In the genomic region with DNA sequence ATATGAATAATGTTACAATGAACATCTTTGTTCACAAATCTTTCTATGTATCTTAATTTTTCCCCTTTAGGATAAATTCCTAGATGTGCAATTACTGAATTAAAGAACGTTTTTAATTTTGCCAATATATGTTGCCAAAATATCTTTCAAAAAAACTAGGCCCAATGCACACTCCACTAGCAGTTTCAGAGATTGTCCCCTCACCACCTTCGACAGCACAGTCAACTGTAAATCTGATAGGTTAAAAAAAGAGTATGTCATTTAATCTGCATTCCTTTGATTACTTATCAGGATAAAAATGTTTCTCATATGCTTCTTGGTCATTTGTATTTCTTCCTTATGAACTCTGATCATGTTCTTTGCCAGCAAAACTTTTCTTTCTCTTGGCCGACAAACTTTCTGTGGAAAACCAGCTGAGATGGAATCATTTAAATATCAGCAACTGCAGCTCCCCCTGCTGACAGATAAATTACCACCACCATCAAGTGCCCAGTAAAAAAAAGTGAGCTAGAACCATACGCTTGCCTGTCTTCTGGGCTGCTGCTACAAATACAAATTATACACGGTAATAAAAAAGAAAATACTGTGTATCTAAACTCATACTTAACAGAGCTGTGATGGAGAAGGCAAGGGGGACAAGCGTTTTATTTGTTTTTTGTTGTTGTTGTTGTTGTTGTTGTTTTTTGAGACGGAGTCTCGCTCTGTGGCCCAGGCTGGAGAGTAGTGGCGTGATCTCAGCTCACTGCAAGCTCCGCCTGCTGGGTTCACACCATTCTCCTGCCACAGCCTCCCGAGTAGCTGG, we compare ENCODE assay signal across 9 cellular contexts. TPM values are rescaled to one million over a fixed set of nuclear protein-coding genes. Genes with fewer than 3 reads are reported as not detected.
A peak's percentile ranks its signal among the peaks of the same experiment; 100 is the strongest.
DNase-seq lines count a peak whose midpoint lies in the region; ATAC-seq, FAIRE-seq and TF ChIP-seq lines count a peak whose summit lies in the region.
"Had no signal": no experiment of that assay in that cellular context is flagged by ENCODE, and none has a peak within 500 bp of the region (broad histone marks: within the 10 kb centered on the region; RNA-seq: fewer than 3 reads in every experiment).

No MANE protein-coding gene starts in this region.

- dilution Hi-C loops in keratinocyte (cut with MboI; ENCODE audit: extremely low pct_ligation_motif_present, low sequenced_read_pairs), result no loop called here

- peaks cover 3% of the 10 kb centered on the region for H3K9me1 ChIP-seq in keratinocyte (ENCODE audit: control insufficient read depth, extremely low read depth, insufficient read depth, low read length)

- no peak overlapping the region for H3K9ac ChIP-seq in keratinocyte (ENCODE audit: control insufficient read depth, extremely low read depth, insufficient read depth, low read length)
- H3K9ac ChIP-seq: BLaER1 treated with 17β-estradiol and CSF1 and Interleukin-3, amounts not matched to agents 10 nM and 100 nM had no signal

- peaks cover 8% of the 10 kb centered on the region for H4K20me1 ChIP-seq in keratinocyte (ENCODE audit: control insufficient read depth, extremely low read depth, insufficient read depth, low read length)

- H3K4me3 ChIP-seq in bronchial epithelial cell (ENCODE audit: low read depth, low read length) (no peak overlapping the region), keratinocyte (ENCODE audit: control insufficient read depth in 2 of 3, extremely low read depth in 1 of 3, insufficient read depth in 2 of 3, low read depth in 1 of 3, low read length in 3 of 3) (no peak overlapping the region)
- H3K4me3 ChIP-seq: BLaER1 treated with 17β-estradiol and CSF1 and Interleukin-3, amounts not matched to agents 10 nM and 100 nM had no signal

- peak; percentile 57 for TF ChIP-seq CTCF in bronchial epithelial cell (IDR thresholded peaks at IDR 0.05; ENCODE audit: insufficient read depth, low read length, severe bottlenecking)
- peak; percentile 67 to 88 (median 76) for TF ChIP-seq CTCF in keratinocyte (optimal IDR thresholded peaks at IDR 0.05 in 1 of 3, IDR thresholded peaks at IDR 0.05 in 1 of 3, conservative IDR thresholded peaks at IDR 0.05 in 1 of 3; ENCODE audit: extremely low read depth in 1 of 3, insufficient read depth in 2 of 3, low read length in 3 of 3)

- no peaks in the 10 kb centered on the region for H3K4me1 ChIP-seq in keratinocyte (ENCODE audit: control insufficient read depth, extremely low read depth, insufficient read depth, low read length)

- peak overlapping the region; percentile 10 for H2AFZ ChIP-seq in keratinocyte (ENCODE audit: control insufficient read depth, low read length)

- no peak overlapping the region for H3K4me2 ChIP-seq in keratinocyte (ENCODE audit: control insufficient read depth, extremely low read depth, insufficient read depth, low read depth, low read length)
- H3K4me2 ChIP-seq: BLaER1 treated with 17β-estradiol and CSF1 and Interleukin-3, amounts not matched to agents 10 nM and 100 nM had no signal

- peaks cover 2% of the 10 kb centered on the region for H3K36me3 ChIP-seq in bronchial epithelial cell (ENCODE audit: control insufficient read depth, insufficient read depth, low read length)
- H3K36me3 ChIP-seq in keratinocyte (ENCODE audit: control insufficient read depth in 2 of 2, extremely low read depth in 1 of 2, insufficient read depth in 2 of 2, low read length in 2 of 2), result peaks cover 14% of the 10 kb centered on the region in 2 experiments

- H3K79me2 ChIP-seq in keratinocyte (ENCODE audit: control insufficient read depth, insufficient read depth, low read length), result peaks cover 42% of the 10 kb centered on the region

- DNase-seq in NCI-H1436 (lab: John Stamatoyannopoulos, UW), result peak; percentile 57
- no peak for DNase-seq in NCI-H1436 treated with DMSO at 0.1 percent for 48 hours (lab: John Stamatoyannopoulos, UW)
- DNase-seq in NCI-H1930 (lab: John Stamatoyannopoulos, UW), result peak; percentile 4 to 26
- peak; percentile 43 for DNase-seq in T-helper 22 cell (ENCODE audit: low read depth)
- peak; percentile 61 for DNase-seq in bronchial epithelial cell (ENCODE audit: low read depth)
- DNase-seq in keratinocyte (ENCODE audit: low read depth, low spot score), result no peak
- peak; percentile 71 for DNase-seq in stimulated activated CD4-positive, alpha-beta T cell treated with anti-CD3 and anti-CD28 coated beads, Interleukin-4, amount 100 ng/mL, for 24 hours

- H3K27me3 ChIP-seq in bronchial epithelial cell (ENCODE audit: control insufficient read depth, insufficient read depth, low read length) (no peaks in the 10 kb centered on the region), keratinocyte (ENCODE audit: control insufficient read depth, extremely low read depth, insufficient read depth, low read length) (no peaks in the 10 kb centered on the region)
- H3K27me3 ChIP-seq: BLaER1 treated with 17β-estradiol and CSF1 and Interleukin-3, amounts not matched to agents 10 nM and 100 nM had no signal

- no peak for FAIRE-seq in bronchial epithelial cell (lab: Jason Lieb, UNC)
- peak; percentile 44 for FAIRE-seq in keratinocyte (lab: Jason Lieb, UNC)

- H3K27ac ChIP-seq in keratinocyte (ENCODE audit: control insufficient read depth, insufficient read depth, low read length), result peak overlapping the region; percentile 13
- H3K27ac ChIP-seq: BLaER1 treated with 17β-estradiol and CSF1 and Interleukin-3, amounts not matched to agents 10 nM and 100 nM had no signal

- no peak for ATAC-seq in HG03565 (IDR thresholded peaks at IDR 0.05; ENCODE audit: unreplicated experiment)

- no peaks in the 10 kb centered on the region for H3K9me3 ChIP-seq in keratinocyte (ENCODE audit: control insufficient read depth, low read depth, low read length)
- H3K9me3 ChIP-seq: BLaER1 treated with 17β-estradiol and CSF1 and Interleukin-3, amounts not matched to agents 10 nM and 100 nM had no signal

RNA-seq across cellular contexts. Expression of a gene that starts 19.6 kb away (rescaled TPM):
- total RNA-seq in bronchial epithelial cell, result 58.5 and 106 TPM in 2 replicates
- polyA plus RNA-seq in keratinocyte, result 10.2 to 17.6 TPM (median 13.7 TPM) in 3 replicates
- 28.4 TPM for polyA plus RNA-seq in keratinocyte (2011; ENCODE audit: low read depth)
- 10.7 and 18.2 TPM in 2 replicates for polyA plus RNA-seq in keratinocyte (2011; cell fraction: cytosol; rRNA removed)
- polyA plus RNA-seq in keratinocyte (2011; cell fraction: nucleus; rRNA removed), result 63.4 and 68.9 TPM in 2 replicates
- 12.8 and 26.5 TPM in 2 replicates for polyA plus RNA-seq in keratinocyte (2012; ENCODE audit: low replicate concordance)
- polyA minus RNA-seq in keratinocyte, result 34.9 to 104 TPM (median 73.7 TPM) in 3 replicates
- 44.5 TPM for polyA minus RNA-seq in keratinocyte (2011; cell fraction: cytosol; rRNA and poly(A)+ RNA removed)
- 91.0 and 157 TPM in 2 replicates for polyA minus RNA-seq in keratinocyte (2011; cell fraction: nucleus; rRNA and poly(A)+ RNA removed)

Comparison
In these comparisons a context has a peak if more than half of its experiments do, and no peak if none do; other contexts are left out.
1. DNase-seq: peak in NCI-H1436 (single experiment), NCI-H1930 (2 of 2), T-helper 22 cell (single experiment), bronchial epithelial cell (single experiment) and stimulated activated CD4-positive, alpha-beta T cell treated with anti-CD3 and anti-CD28 coated beads, Interleukin-4, amount 100 ng/mL, for 24 hours (single experiment); none in NCI-H1436 treated with DMSO at 0.1 percent for 48 hours (single experiment) and keratinocyte (single experiment).